In the genomic region with DNA sequence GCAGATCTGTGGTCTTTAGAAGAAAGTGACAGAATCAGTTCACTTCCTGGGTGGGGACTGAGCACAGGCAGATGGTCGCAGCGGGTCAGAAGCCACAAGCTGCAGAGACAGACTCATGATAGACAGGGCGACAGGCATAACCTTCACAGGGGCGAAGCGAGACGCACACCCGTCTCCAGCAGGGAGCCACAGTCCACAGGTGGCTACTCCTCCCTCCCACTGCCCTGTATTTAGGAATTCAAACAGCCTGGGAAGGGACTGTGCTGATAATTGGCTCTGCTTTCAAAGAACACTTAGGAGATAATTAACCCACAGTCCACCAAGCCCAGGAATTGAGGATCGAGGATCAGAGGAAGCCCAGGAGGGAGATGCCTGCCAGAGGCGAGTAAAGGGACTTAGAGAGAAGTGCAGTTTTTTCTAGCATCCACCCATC, we compare ENCODE assay signal across 8 cellular contexts. TPM values are rescaled to one million over a fixed set of nuclear protein-coding genes. Genes with fewer than 3 reads are reported as not detected.
DNase-seq lines count a peak whose midpoint lies in the region; ATAC-seq and TF ChIP-seq lines count a peak whose summit lies in the region.

No MANE protein-coding gene starts in this region.

- peaks cover 12% of the 10 kb centered on the region for H3K27me3 Mint-ChIP-seq in activated naive CD4-positive, alpha-beta T cell treated with anti-CD3 and anti-CD28 coated beads, Interleukin-2, amount 10 ng/mL, durations not matched to agents 7 days and 5 days
- H3K27me3 Mint-ChIP-seq in activated T-cell treated with anti-CD3 and anti-CD28 coated beads, Interleukin-2, amount 50 U/mL, for 72 hours (ENCODE audit: low read depth): no peaks in the 10 kb centered on the region

- H4K20me1 ChIP-seq in Loucy (ENCODE audit: insufficient read depth, low read length, poor library complexity, severe bottlenecking): no peaks in the 10 kb centered on the region

- H3K27me3 ChIP-seq in Loucy (ENCODE audit: insufficient read depth, low read length, poor library complexity, severe bottlenecking) (no peaks in the 10 kb centered on the region), mesendoderm (ENCODE audit: insufficient read depth, low read length, poor library complexity) (no peaks in the 10 kb centered on the region), testis (no peaks in the 10 kb centered on the region)

- no peak overlapping the region for H4K5ac ChIP-seq in mesendoderm (ENCODE audit: low read length)

- H3K9me3 ChIP-seq in Loucy (ENCODE audit: insufficient read depth, low read depth, low read length) (no peaks in the 10 kb centered on the region), testis (no peaks in the 10 kb centered on the region)

- H3K79me1 ChIP-seq in mesendoderm (ENCODE audit: low read length): no peaks in the 10 kb centered on the region

- peak overlapping the region; percentile 65 for H2AFZ ChIP-seq in Loucy (ENCODE audit: low read length)

- no peaks in the 10 kb centered on the region for H3K9me2 ChIP-seq in Loucy (replicated peaks; ENCODE audit: low read depth, low read length)

- no peak overlapping the region for H3K56ac ChIP-seq in mesendoderm (ENCODE audit: low read length)

- peak overlapping the region; percentile 88 for H3K4me2 ChIP-seq in Loucy (ENCODE audit: low read depth, low read length, poor library complexity, severe bottlenecking)
- H3K4me2 ChIP-seq in mesendoderm (ENCODE audit: low read length): no peak overlapping the region

- H3F3A ChIP-seq in Loucy (ENCODE audit: low read depth): no peaks in the 10 kb centered on the region; the same call in 1 of the 2 replicates

- H4K8ac ChIP-seq in mesendoderm (ENCODE audit: low read depth, low read length): no peak overlapping the region

- TF ChIP-seq POLR2A in testis (IDR thresholded peaks at IDR 0.05): no peak

- H3K4ac ChIP-seq in mesendoderm (ENCODE audit: low read depth, low read length): no peak overlapping the region

- no peak overlapping the region for H2AK5ac ChIP-seq in mesendoderm (ENCODE audit: low read length)

- no peak overlapping the region for H3K18ac ChIP-seq in mesendoderm (ENCODE audit: low read length)

- no peak overlapping the region for H2BK15ac ChIP-seq in mesendoderm (replicated peaks; ENCODE audit: low read depth)

- no peak overlapping the region for H2BK120ac ChIP-seq in mesendoderm (ENCODE audit: low read depth, low read length)

- H2BK5ac ChIP-seq in mesendoderm (ENCODE audit: low read length): no peak overlapping the region

- peak; percentile 58 for DNase-seq in activated naive CD4-positive, alpha-beta T cell treated with anti-CD3 and anti-CD28 coated beads, Interleukin-2, amount 10 ng/mL, durations not matched to agents 7 days and 5 days
- DNase-seq in activated naive CD4-positive, alpha-beta T cell (lab: John Stamatoyannopoulos, UW): no peak
- DNase-seq in activated T-cell treated with anti-CD3 and anti-CD28 coated beads, Interleukin-2, amount 50 U/mL, for 72 hours: peak; percentile 38 to 53
- DNase-seq in mesendoderm (peak; percentile 59), testis (no peak), NCI-H1436 treated with DMSO at 0.1 percent for 48 hours (lab: John Stamatoyannopoulos, UW) (no peak)

- TF ChIP-seq CTCF in Loucy (conservative IDR thresholded peaks at IDR 0.05; ENCODE audit: low read length) (no peak), testis (IDR thresholded peaks at IDR 0.05) (no peak)

- CTCF ChIA-PET in activated naive CD4-positive, alpha-beta T cell treated with anti-CD3 and anti-CD28 coated beads, Interleukin-2, amount 10 ng/mL, durations not matched to agents 7 days and 5 days (lab: Charles Lee): interaction anchor here (1.1 kb wide), 1 partner anchor 38 kb away, joined by 4 read pairs; no protein-coding TSS in a partner anchor

- peak; percentile 73 to 87 for ATAC-seq in activated T-cell treated with anti-CD3 and anti-CD28 coated beads, Interleukin-2, amount 50 U/mL, for 72 hours (replicated peaks in 1 of 2)
- ATAC-seq in HG03108 (IDR thresholded peaks at IDR 0.05; ENCODE audit: unreplicated experiment): no peak

- intact Hi-C loops in testis (cut with DNase I; ENCODE audit: low total_unique reads): no loop called here

- H3K36me3 Mint-ChIP-seq in activated naive CD4-positive, alpha-beta T cell treated with anti-CD3 and anti-CD28 coated beads, Interleukin-2, amount 10 ng/mL, durations not matched to agents 7 days and 5 days: no peaks in the 10 kb centered on the region
- H3K36me3 Mint-ChIP-seq in activated T-cell treated with anti-CD3 and anti-CD28 coated beads, Interleukin-2, amount 50 U/mL, for 72 hours (ENCODE audit: insufficient read depth in 2 of 2): peaks cover 0 to 2% of the 10 kb centered on the region in 2 donors

- H3K27ac ChIP-seq in mesendoderm (ENCODE audit: low read depth, low read length) (no peak overlapping the region), testis (no peak overlapping the region)

- H3K4me3 ChIP-seq in Loucy (ENCODE audit: low read length, poor library complexity, severe bottlenecking) (peak overlapping the region; percentile 70), mesendoderm (ENCODE audit: low read length) (no peak overlapping the region), testis (no peak overlapping the region)

- H3K79me2 ChIP-seq in Loucy (ENCODE audit: insufficient read depth, low read length) (0 out of 2 replicates have a peak, but pooled peaks cover 7% of the 10 kb centered on the region), mesendoderm (ENCODE audit: control insufficient read depth, insufficient read depth, low read length) (no peaks in the 10 kb centered on the region)

- no peaks in the 10 kb centered on the region for H3K36me3 ChIP-seq in Loucy (ENCODE audit: insufficient read depth, low read length)
- no peaks in the 10 kb centered on the region for H3K36me3 ChIP-seq in mesendoderm (ENCODE audit: control insufficient read depth, insufficient read depth, low read length)
- no peaks in the 10 kb centered on the region for H3K36me3 ChIP-seq in testis (ENCODE audit: low read depth, missing control alignments)

- H3K4me1 ChIP-seq in Loucy (ENCODE audit: insufficient read depth, low read length, poor library complexity, severe bottlenecking) (peaks cover 31% of the 10 kb centered on the region), mesendoderm (ENCODE audit: control insufficient read depth, low read depth, low read length) (no peaks in the 10 kb centered on the region), testis (peaks cover 7% of the 10 kb centered on the region)

- peak overlapping the region; percentile 69 for H3K9ac ChIP-seq in Loucy (ENCODE audit: low read depth, low read length, poor library complexity, severe bottlenecking)
- no peak overlapping the region for H3K9ac ChIP-seq in mesendoderm (ENCODE audit: low read length)

- WGBS in mesendoderm (ENCODE audit: extremely low coverage, insufficient coverage, low lambda C conversion rate): no CpG with 5 or more reads among the region's 9 CpGs
- WGBS in testis, 2 donors: 38 to 50% methylated on average over 9 of the region's 9 CpGs

- no peak overlapping the region for H3K23ac ChIP-seq in mesendoderm (ENCODE audit: low read length)

- H3K27ac Mint-ChIP-seq in activated naive CD4-positive, alpha-beta T cell treated with anti-CD3 and anti-CD28 coated beads, Interleukin-2, amount 10 ng/mL, durations not matched to agents 7 days and 5 days: peak overlapping the region; percentile 42
- H3K27ac Mint-ChIP-seq in activated T-cell treated with anti-CD3 and anti-CD28 coated beads, Interleukin-2, amount 50 U/mL, for 72 hours: peak overlapping the region; percentile 12

- H3K9me3 Mint-ChIP-seq in activated naive CD4-positive, alpha-beta T cell treated with anti-CD3 and anti-CD28 coated beads, Interleukin-2, amount 10 ng/mL, durations not matched to agents 7 days and 5 days: no peaks in the 10 kb centered on the region
- H3K9me3 Mint-ChIP-seq in activated T-cell treated with anti-CD3 and anti-CD28 coated beads, Interleukin-2, amount 50 U/mL, for 72 hours: no peaks in the 10 kb centered on the region

- peaks cover 24% of the 10 kb centered on the region for H3K4me1 Mint-ChIP-seq in activated naive CD4-positive, alpha-beta T cell treated with anti-CD3 and anti-CD28 coated beads, Interleukin-2, amount 10 ng/mL, durations not matched to agents 7 days and 5 days
- peaks cover 25% of the 10 kb centered on the region for H3K4me1 Mint-ChIP-seq in activated T-cell treated with anti-CD3 and anti-CD28 coated beads, Interleukin-2, amount 50 U/mL, for 72 hours (ENCODE audit: low read depth)

- peak overlapping the region; percentile 32 for H3K4me3 Mint-ChIP-seq in activated naive CD4-positive, alpha-beta T cell treated with anti-CD3 and anti-CD28 coated beads, Interleukin-2, amount 10 ng/mL, durations not matched to agents 7 days and 5 days
- peak overlapping the region; percentile 78 to 84 for H3K4me3 Mint-ChIP-seq in activated T-cell treated with anti-CD3 and anti-CD28 coated beads, Interleukin-2, amount 50 U/mL, for 72 hours

RNA-seq across cellular contexts. Expression of a gene that starts 23.2 kb away (rescaled TPM):
- 10 to 100 TPM in 1 of 2 donors, 1 to 10 TPM in 1; 8.7 to 11.6 TPM for total RNA-seq in activated T-cell treated with anti-CD3 and anti-CD28 coated beads, Interleukin-2, amount 50 U/mL, for 72 hours
- 2.2 TPM for polyA plus RNA-seq in mesendoderm (2013, experiment 1 of 2)
- polyA plus RNA-seq in mesendoderm (2013, experiment 2 of 2): 2.3 TPM
- total RNA-seq in testis: 100 to 1,000 TPM in 1 of 2 donors, 10 to 100 TPM in 1; 92.9 to 127 TPM
- polyA plus RNA-seq in testis (ENCODE audit: insufficient read depth, low read depth, low replicate concordance): 197 TPM

RNA-seq across cellular contexts. Expression of a gene that starts 48.4 kb away (rescaled TPM):
- not detected for total RNA-seq in activated T-cell treated with anti-CD3 and anti-CD28 coated beads, Interleukin-2, amount 50 U/mL, for 72 hours
- not detected for polyA plus RNA-seq in mesendoderm (2013, experiment 1 of 2)
- polyA plus RNA-seq in mesendoderm (2013, experiment 2 of 2): not detected
- 100 to 1,000 TPM in 1 of 2 donors, 10 to 100 TPM in 1; 83.4 to 316 TPM for total RNA-seq in testis
- 411 TPM for polyA plus RNA-seq in testis (ENCODE audit: insufficient read depth, low read depth, low replicate concordance)

Comparison
In these comparisons a context has a peak if more than half of its experiments do, and no peak if none do; other contexts are left out.
1. DNase-seq: peak in activated naive CD4-positive, alpha-beta T cell treated with anti-CD3 and anti-CD28 coated beads, Interleukin-2, amount 10 ng/mL, durations not matched to agents 7 days and 5 days (single experiment), activated T-cell treated with anti-CD3 and anti-CD28 coated beads, Interleukin-2, amount 50 U/mL, for 72 hours (2 of 2) and mesendoderm (single experiment); none in activated naive CD4-positive, alpha-beta T cell (0 of 4), testis (single experiment) and NCI-H1436 treated with DMSO at 0.1 percent for 48 hours (single experiment).
2. RNA of a gene that starts 23.2 kb away (total RNA-seq): 92.9 to 127 TPM in testis; 8.7 to 11.6 TPM in activated T-cell treated with anti-CD3 and anti-CD28 coated beads, Interleukin-2, amount 50 U/mL, for 72 hours; every median in the first group is over 4 times any median in the second.
3. RNA of a gene that starts 48.4 kb away (total RNA-seq): 83.4 to 316 TPM in testis; not detected in activated T-cell treated with anti-CD3 and anti-CD28 coated beads, Interleukin-2, amount 50 U/mL, for 72 hours; every median in the first group is over 10 times any median in the second.